In the genomic region with DNA sequence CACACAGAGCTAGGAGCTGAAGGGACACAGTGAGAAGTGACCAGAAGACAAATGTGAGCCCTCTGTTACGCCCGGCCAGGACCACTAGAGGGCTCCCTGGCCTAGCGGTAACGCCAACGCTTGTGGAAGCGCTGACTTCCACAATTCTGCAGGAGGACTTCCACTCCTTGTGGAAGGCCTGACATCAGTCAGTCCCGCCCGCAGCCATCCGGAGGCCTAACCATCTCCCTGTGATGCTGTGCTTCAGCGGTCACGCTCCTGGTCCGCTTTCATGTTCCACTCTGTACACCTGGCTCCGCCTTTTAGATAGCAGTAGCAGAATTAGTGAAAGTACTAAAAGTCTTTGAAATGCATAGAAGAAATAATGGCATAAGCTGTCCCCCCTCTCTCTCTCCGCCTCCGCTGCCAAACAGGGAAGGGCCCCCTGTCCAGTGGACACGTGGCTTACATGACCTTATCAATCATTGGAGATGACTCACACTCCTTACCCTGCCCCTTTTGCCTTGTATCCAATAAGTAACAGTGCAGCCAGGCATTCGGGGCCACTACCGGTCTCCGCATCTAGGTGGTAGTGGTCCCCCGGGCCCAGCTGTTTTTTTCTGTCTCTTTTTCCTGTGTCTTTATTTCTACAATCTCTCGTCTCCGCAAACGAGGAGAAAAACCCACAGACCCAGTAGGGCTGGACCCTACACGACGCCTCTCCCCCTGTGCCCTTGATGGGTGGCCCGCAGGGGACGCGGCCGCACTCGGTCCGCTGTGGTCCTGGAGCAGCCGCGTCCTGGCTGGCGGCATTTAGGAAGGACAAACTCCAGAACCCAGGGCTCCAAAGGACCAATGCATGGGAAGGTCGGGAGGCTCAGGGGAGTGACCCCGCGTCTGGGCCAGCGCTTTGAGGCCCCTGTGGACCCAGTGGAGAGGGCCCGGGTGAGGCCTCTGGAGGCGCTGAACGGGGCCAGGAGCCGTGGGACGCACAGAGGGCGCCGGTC, we compare ENCODE assay signal across 8 cellular contexts. TPM values are rescaled to one million over a fixed set of nuclear protein-coding genes. Genes with fewer than 3 reads are reported as not detected.
A peak's percentile ranks its signal among the peaks of the same experiment; 100 is the strongest.
DNase-seq lines count a peak whose midpoint lies in the region; ATAC-seq lines count a peak whose summit lies in the region.

No MANE protein-coding gene starts in this region.

- ATAC-seq in GM21390 (IDR thresholded peaks at IDR 0.05; ENCODE audit: unreplicated experiment), result peak; percentile 50
- peak; percentile 74 to 78 for ATAC-seq in activated T-cell treated with anti-CD3 and anti-CD28 coated beads, Interleukin-2, amount 50 U/mL, for 4 hours
- ATAC-seq in naive thymus-derived CD4-positive, alpha-beta T cell, result peak; percentile 87
- peak; percentile 72 for ATAC-seq in stimulated activated naive CD8-positive, alpha-beta T cell treated with anti-CD3 and anti-CD28 coated beads, Interleukin-15, Interleukin-2, amounts not matched to agents 100 U/mL and 50 U/mL, for 24 hours

- H3K4me3 Mint-ChIP-seq in activated T-cell treated with anti-CD3 and anti-CD28 coated beads, Interleukin-2, amount 50 U/mL, for 4 hours, result peak overlapping the region; percentile 76
- H3K4me3 Mint-ChIP-seq in naive thymus-derived CD4-positive, alpha-beta T cell, result peak overlapping the region; percentile 79 to 92 (median 86)

- H3K27me3 Mint-ChIP-seq in activated T-cell treated with anti-CD3 and anti-CD28 coated beads, Interleukin-2, amount 50 U/mL, for 4 hours (ENCODE audit: low read depth), result peaks cover 13% of the 10 kb centered on the region
- H3K27me3 Mint-ChIP-seq in naive thymus-derived CD4-positive, alpha-beta T cell, result peaks cover 9 to 35% (median 14%) of the 10 kb centered on the region in 5 donors

- H3K27me3 ChIP-seq in naive thymus-derived CD4-positive, alpha-beta T cell (ENCODE audit: control insufficient read depth in 2 of 2, insufficient read depth in 2 of 2, low read length in 2 of 2), result peaks cover 0 to 5% of the 10 kb centered on the region in 2 donors

- intact Hi-C loops in naive thymus-derived CD4-positive, alpha-beta T cell (cut with micrococcal nuclease), result loop anchor here (1.0 kb wide), 6 partner anchors 24 to 584 kb away; partner anchors contain the start of gene RPL32 (in 1 of the 2)

- peak overlapping the region; percentile 60 for H3K4me3 ChIP-seq in naive thymus-derived CD4-positive, alpha-beta T cell (ENCODE audit: low read length)

- peaks cover 17% of the 10 kb centered on the region for H3K4me1 Mint-ChIP-seq in activated T-cell treated with anti-CD3 and anti-CD28 coated beads, Interleukin-2, amount 50 U/mL, for 4 hours (ENCODE audit: low read depth)
- peaks cover 0 to 14% (median 10%) of the 10 kb centered on the region in 7 donors for H3K4me1 Mint-ChIP-seq in naive thymus-derived CD4-positive, alpha-beta T cell

- H3K27ac ChIP-seq in naive thymus-derived CD4-positive, alpha-beta T cell (ENCODE audit: low read depth, low read length), result no peak overlapping the region

- peaks cover 0 to 9% (median 0%) of the 10 kb centered on the region in 3 experiments for H3K9me3 ChIP-seq in naive thymus-derived CD4-positive, alpha-beta T cell (ENCODE audit: control insufficient read depth in 2 of 3, low read length in 3 of 3)

- H3K9me3 Mint-ChIP-seq in activated T-cell treated with anti-CD3 and anti-CD28 coated beads, Interleukin-2, amount 50 U/mL, for 4 hours, result peaks cover 6% of the 10 kb centered on the region
- peaks cover 0 to 18% (median 5%) of the 10 kb centered on the region in 11 donors for H3K9me3 Mint-ChIP-seq in naive thymus-derived CD4-positive, alpha-beta T cell

- peak overlapping the region in 2 of 9 donors; percentile 4 to 53 for H3K27ac Mint-ChIP-seq in naive thymus-derived CD4-positive, alpha-beta T cell

- CTCF ChIA-PET in naive thymus-derived CD4-positive, alpha-beta T cell (lab: Charles Lee), result interaction anchor here (0.6 to 2.4 kb wide), 3 partner anchors 20 to 45 kb away, joined by 3 to 17 read pairs (median 3); no protein-coding TSS in a partner anchor

- peak; percentile 58 for DNase-seq in COR-L47 (lab: John Stamatoyannopoulos, UW)
- DNase-seq in HuH-7 (ENCODE audit: low spot score), result peak; percentile 96
- peak; percentile 64 for DNase-seq in OCI-M2 (lab: John Stamatoyannopoulos, UW; ENCODE audit: unreplicated experiment)
- peak; percentile 40 for DNase-seq in activated T-cell treated with anti-CD3 and anti-CD28 coated beads, Interleukin-2, amount 50 U/mL, for 4 hours
- DNase-seq in fibroblast of gingiva (ENCODE audit: low read depth), result peak; percentile 80
- peak; percentile 32 to 68 (median 50) for DNase-seq in naive thymus-derived CD4-positive, alpha-beta T cell
- peak; percentile 72 for DNase-seq in stimulated activated naive CD8-positive, alpha-beta T cell treated with anti-CD3 and anti-CD28 coated beads, Interleukin-15, Interleukin-2, amounts not matched to agents 100 U/mL and 50 U/mL, for 24 hours

- POLR2A ChIA-PET in naive thymus-derived CD4-positive, alpha-beta T cell (lab: Charles Lee), result no interaction called here

- no peaks in the 10 kb centered on the region for H3K36me3 ChIP-seq in naive thymus-derived CD4-positive, alpha-beta T cell (ENCODE audit: control insufficient read depth in 2 of 3, insufficient read depth in 3 of 3, low read length in 3 of 3)

- no peaks in the 10 kb centered on the region for H3K36me3 Mint-ChIP-seq in activated T-cell treated with anti-CD3 and anti-CD28 coated beads, Interleukin-2, amount 50 U/mL, for 4 hours (ENCODE audit: insufficient read depth)
- H3K36me3 Mint-ChIP-seq in naive thymus-derived CD4-positive, alpha-beta T cell, result peaks cover 0 to 5% (median 0%) of the 10 kb centered on the region in 5 donors

- no peaks in the 10 kb centered on the region for H3K4me1 ChIP-seq in naive thymus-derived CD4-positive, alpha-beta T cell (ENCODE audit: control insufficient read depth in 2 of 2, insufficient read depth in 2 of 2, low read length in 2 of 2)

RNA-seq across cellular contexts. Expression of gene RPL32, which starts 27.0 kb away (rescaled TPM):
- total RNA-seq in activated T-cell treated with anti-CD3 and anti-CD28 coated beads, Interleukin-2, amount 50 U/mL, for 4 hours, result 1,000 to 10,000 TPM; 2,424 to 2,614 (median 2,461) TPM
- 1,000 to 10,000 TPM; 1,890 to 4,471 (median 4,246) TPM for total RNA-seq in naive thymus-derived CD4-positive, alpha-beta T cell
- polyA plus RNA-seq in naive thymus-derived CD4-positive, alpha-beta T cell, result 1,000 to 10,000 TPM; 4,172 to 4,415 TPM

Comparison
In these comparisons a context has a peak if more than half of its experiments do, and no peak if none do; other contexts are left out.
1. DNase-seq: peak in every context shown above with its lines; median percentile 96 in HuH-7; 80 in fibroblast of gingiva; 72 in stimulated activated naive CD8-positive, alpha-beta T cell treated with anti-CD3 and anti-CD28 coated beads, Interleukin-15, Interleukin-2, amounts not matched to agents 100 U/mL and 50 U/mL, for 24 hours; 64 in OCI-M2; 58 in COR-L47; 50 in naive thymus-derived CD4-positive, alpha-beta T cell; 40 in activated T-cell treated with anti-CD3 and anti-CD28 coated beads, Interleukin-2, amount 50 U/mL, for 4 hours.